In genomic region chr16:17382514-17382913, GRCh38 we compare ENCODE assay signal across 18 cellular contexts.
A peak's percentile ranks its signal among the peaks of the same experiment; 100 is the strongest.
DNase-seq lines count a peak whose midpoint lies in the region; ATAC-seq and TF ChIP-seq lines count a peak whose summit lies in the region.
"Had no signal": no experiment of that assay in that cellular context is flagged by ENCODE, and none has a peak within 500 bp of the region (broad histone marks: within the 10 kb centered on the region; RNA-seq: fewer than 3 reads in every experiment).

No MANE protein-coding gene starts in this region.

- H3K27ac ChIP-seq in stomach: peak overlapping the region in 3 of 5 donors; percentile 9 to 86 (median 42)
- H3K27ac ChIP-seq: thoracic aorta had no signal

- no peak for TF ChIP-seq POLR2A in stomach (IDR thresholded peaks at IDR 0.05)

- no peaks in the 10 kb centered on the region for H3K27me3 Mint-ChIP-seq in activated T-cell treated with anti-CD3 and anti-CD28 coated beads, Interleukin-2, amount 50 U/mL, for 24 hours
- H3K27me3 Mint-ChIP-seq in T-cell: no peaks in the 10 kb centered on the region

- peak overlapping the region; percentile 34 for H3K27ac Mint-ChIP-seq in activated T-cell treated with anti-CD3 and anti-CD28 coated beads, Interleukin-2, amount 50 U/mL, for 24 hours
- H3K27ac Mint-ChIP-seq in T-cell: peak overlapping the region in 1 of 2 donors; percentile 69

- intact Hi-C loops in left ventricle myocardium superior (cut with micrococcal nuclease) (no loop called here), stomach (cut with DNase I; ENCODE audit: low total_unique reads) (no loop called here)

- H3K9me3 Mint-ChIP-seq in activated T-cell treated with anti-CD3 and anti-CD28 coated beads, Interleukin-2, amount 50 U/mL, for 24 hours: no peaks in the 10 kb centered on the region
- H3K9me3 Mint-ChIP-seq in T-cell: no peaks in the 10 kb centered on the region

- ATAC-seq in T-cell (replicated peaks in 1 of 4) (no peak), left ventricle myocardium superior (peak; percentile 8), GM19351 (IDR thresholded peaks at IDR 0.05; ENCODE audit: unreplicated experiment) (no peak)

- H3K4me3 Mint-ChIP-seq in activated T-cell treated with anti-CD3 and anti-CD28 coated beads, Interleukin-2, amount 50 U/mL, for 24 hours: peak overlapping the region; percentile 23
- H3K4me3 Mint-ChIP-seq in T-cell: peak overlapping the region; percentile 7 to 47 (median 23)

- no peak for TF ChIP-seq EP300 in stomach (IDR thresholded peaks at IDR 0.05)

- no peaks in the 10 kb centered on the region for H3K36me3 ChIP-seq in stomach
- H3K36me3 ChIP-seq: thoracic aorta had no signal

- H3K36me3 Mint-ChIP-seq in activated T-cell treated with anti-CD3 and anti-CD28 coated beads, Interleukin-2, amount 50 U/mL, for 24 hours (ENCODE audit: low read depth): no peaks in the 10 kb centered on the region
- no peaks in the 10 kb centered on the region for H3K36me3 Mint-ChIP-seq in T-cell

- WGBS in stomach, 5 donors: 47 to 82% (median 62%) methylated on average over 4 to 6 of the region's 6 CpGs

- no peak overlapping the region for H3K4me3 ChIP-seq in stomach
- H3K4me3 ChIP-seq: coronary artery, thoracic aorta had no signal

- POLR2A ChIA-PET in T-cell (lab: Charles Lee): interaction anchor here in 1 of 2 donors (0.6 kb wide), 1 partner anchor 15 kb away, joined by 4 read pairs; no protein-coding TSS in a partner anchor

- no peak for TF ChIP-seq CTCF in stomach (IDR thresholded peaks at IDR 0.05)

- DNase-seq in activated T-cell treated with anti-CD3 and anti-CD28 coated beads, Interleukin-2, amount 50 U/mL, for 24 hours: no peak
- no peak for DNase-seq in activated T-cell treated with anti-CD3 and anti-CD28 coated beads, Interleukin-2, amount 50 U/mL, for 48 hours
- DNase-seq in T-cell: no peak
- DNase-seq in left ventricle myocardium superior: no peak
- DNase-seq in stomach: no peak
- no peak for DNase-seq in iPS-NIHi7 (ENCODE audit: extremely low spot score)
- no peak for DNase-seq in NCI-H524 treated with DMSO at 0.1 percent for 48 hours (lab: John Stamatoyannopoulos, UW)
- DNase-seq: activated CD4-positive, alpha-beta T cell treated with anti-CD3 and anti-CD28 coated beads, Interleukin-2, amount 50 U/mL, for 4 hours; activated gamma-delta T cell treated with Interleukin-2 at 50 U/mL for 16 hours; DMS153; MM.1S; NCI-H1930; NCI-H526 treated with DMSO at 0.1 percent for 48 hours; posterior cingulate gyrus; stimulated activated CD4-positive, alpha-beta T cell treated with anti-CD3 and anti-CD28 coated beads, Interleukin-15, amount 100 ng/mL, for 24 hours had no signal

- peaks cover 15 to 93% (median 47%) of the 10 kb centered on the region in 4 donors for H3K4me1 ChIP-seq in stomach

- H3K27me3 ChIP-seq in stomach: no peaks in the 10 kb centered on the region

- H3K4me1 Mint-ChIP-seq in activated T-cell treated with anti-CD3 and anti-CD28 coated beads, Interleukin-2, amount 50 U/mL, for 24 hours (ENCODE audit: low read depth): peaks cover 57% of the 10 kb centered on the region
- peaks cover 82 to 89% (median 84%) of the 10 kb centered on the region in 3 donors for H3K4me1 Mint-ChIP-seq in T-cell

- CTCF ChIA-PET in T-cell (lab: Charles Lee): no interaction called here

- H3K9me3 ChIP-seq in stomach: no peaks in the 10 kb centered on the region
- H3K9me3 ChIP-seq: thoracic aorta had no signal
